In the genomic region with DNA sequence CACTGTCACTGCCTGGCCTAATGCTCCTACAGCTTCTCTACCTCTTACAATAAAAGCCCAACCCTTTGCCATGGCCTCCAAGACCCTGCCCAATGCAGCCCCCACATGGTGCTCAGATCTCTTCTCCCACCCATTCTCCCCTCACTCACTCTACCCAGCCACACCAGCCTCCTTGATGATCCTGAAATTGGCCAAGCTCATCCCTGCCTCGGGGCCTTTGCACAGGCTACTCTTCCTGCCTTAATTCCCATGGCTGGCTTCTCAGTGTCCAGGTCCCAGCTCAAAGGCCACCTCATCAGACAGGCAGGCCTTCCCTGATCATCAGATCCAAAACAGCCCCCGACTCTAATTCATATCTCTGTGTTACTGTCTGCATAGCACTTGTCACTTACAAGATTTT, we compare ENCODE assay signal across 31 cellular contexts. TPM values are rescaled to one million over a fixed set of nuclear protein-coding genes. Genes with fewer than 3 reads are reported as not detected.
DNase-seq lines count a peak whose midpoint lies in the region; ATAC-seq, FAIRE-seq and TF ChIP-seq lines count a peak whose summit lies in the region.
"Had no signal": no experiment of that assay in that cellular context is flagged by ENCODE, and none has a peak within 500 bp of the region (broad histone marks: within the 10 kb centered on the region; RNA-seq: fewer than 3 reads in every experiment).

No MANE protein-coding gene starts in this region.

- H3K56ac ChIP-seq in H1 (replicated peaks; ENCODE audit: insufficient read length, low read depth, low read length) = no peak overlapping the region

- no peak for FAIRE-seq in H1 (lab: Jason Lieb, UNC)
- no peak for FAIRE-seq in RCC 7860 (lab: Jason Lieb, UNC)
- FAIRE-seq: A204.1, endothelial cell of umbilical vein, GM19239, islet of Langerhans, K562, TTC549 had no signal

- H3K23ac ChIP-seq in H1 (ENCODE audit: insufficient read length) = no peak overlapping the region

- H2AFZ ChIP-seq in H1 (ENCODE audit: low read length) = no peak overlapping the region

- TF ChIP-seq EP300 in H1 (IDR thresholded peaks at IDR 0.05; ENCODE audit: borderline replicate concordance in 1 of 2, low read depth in 2 of 2, low read length in 2 of 2) = no peak

- no peak overlapping the region for H3K27ac ChIP-seq in H1 (ENCODE audit: low read depth, low read length)
- no peak overlapping the region for H3K27ac ChIP-seq in spleen
- H3K27ac ChIP-seq: gastroesophageal sphincter, left ventricle myocardium inferior, SJCRH30, skin epidermis, transverse colon had no signal

- no peaks in the 10 kb centered on the region for H3K79me2 ChIP-seq in H1 (ENCODE audit: control insufficient read depth in 1 of 2, insufficient read depth in 2 of 2, low read length in 2 of 2)

- POLR2A ChIA-PET in activated B cell treated with CpG ODN at 0.5 μM for 24 hours (lab: Charles Lee) = interaction anchor here (0.6 to 1.4 kb wide), 4 partner anchors 13 to 417 kb away, joined by 3 to 11 read pairs (median 6); a partner anchor contains a TSS
- POLR2A ChIA-PET in H1 (lab: Charles Lee; ENCODE audit: partially characterized antibody) = no interaction called here

- no peak overlapping the region for H2AK5ac ChIP-seq in H1 (ENCODE audit: low read depth, low read length)

- H2BK15ac ChIP-seq in H1 (ENCODE audit: low read length) = no peak overlapping the region

- no peak for ATAC-seq in activated B cell treated with CpG ODN at 0.5 μM for 24 hours (ENCODE audit: low read depth)
- ATAC-seq in Right ventricle myocardium inferior = no peak
- ATAC-seq: gastroesophageal sphincter, K562 had no signal

- H3K4me1 ChIP-seq in H1 (replicated peaks in 1 of 4; ENCODE audit: control insufficient read depth in 3 of 4, insufficient read depth in 4 of 4, low read length in 3 of 4) (peaks cover 0 to 12% (median 6%) of the 10 kb centered on the region in 4 experiments; a peak in 6 of 7 replicates), spleen (peaks cover 26 to 100% (median 86%) of the 10 kb centered on the region in 6 donors)
- H3K4me1 ChIP-seq: BE2C, transverse colon had no signal

- 0 out of 2 replicates have a peak overlapping the region, but pooled peaks have one; percentile 32 for H2BK20ac ChIP-seq in H1 (ENCODE audit: low read length)

- 51% methylated on average over 2 of the region's 2 CpGs; no CpG with 5 or more reads in 1 of the 2 experiments for WGBS in H1 (ENCODE audit: extremely low coverage in 1 of 2, insufficient coverage in 1 of 2, insufficient read length in 1 of 2, insufficient replicate concordance in 2 of 2, low coverage in 1 of 2, low lambda C conversion rate in 2 of 2, missing lambda C conversion rate in 1 of 2), 2 experiments
- WGBS in spleen, 5 donors = 73 to 95% (median 93%) methylated on average over 1 to 2 of the region's 2 CpGs

- H4K20me1 ChIP-seq in H1 (replicated peaks in 1 of 2; ENCODE audit: control insufficient read depth in 1 of 2, insufficient read depth in 2 of 2, low read length in 2 of 2) = peaks cover 0 to 2% of the 10 kb centered on the region in 2 experiments

- H2BK12ac ChIP-seq in H1 (ENCODE audit: low read depth, low read length) = no peak overlapping the region

- H3K36me3 ChIP-seq in H1 (ENCODE audit: control insufficient read depth in 2 of 4, insufficient read depth in 4 of 4, low read length in 3 of 4) (no peaks in the 10 kb centered on the region), spleen (peaks cover 0 to 42% (median 3%) of the 10 kb centered on the region in 6 donors)
- H3K36me3 ChIP-seq: BE2C, gastroesophageal sphincter, left ventricle myocardium inferior, transverse colon had no signal

- CTCF ChIA-PET in activated B cell treated with CpG ODN at 0.5 μM for 24 hours (lab: Charles Lee) = no interaction called here
- CTCF ChIA-PET in H1 (lab: Charles Lee; ENCODE audit: partially characterized antibody) = interaction anchor here (1.4 to 1.9 kb wide), 4 partner anchors 21 to 145 kb away, joined by 3 to 10 read pairs (median 5); no protein-coding TSS in a partner anchor

- TF ChIP-seq CTCF in activated B cell treated with CpG ODN at 0.5 μM for 24 hours (IDR thresholded peaks at IDR 0.05) (no peak), H1 (IDR thresholded peaks at IDR 0.05; ENCODE audit: control extremely low read depth in 1 of 3, insufficient read depth in 1 of 3, low read depth in 1 of 3, low read length in 3 of 3) (no peak), spleen (IDR thresholded peaks at IDR 0.05 in 8 of 11, conservative IDR thresholded peaks at IDR 0.05 in 3 of 11) (no peak)

- H3K4me3 Mint-ChIP-seq in activated B cell treated with CpG ODN at 0.5 μM for 24 hours = no peak overlapping the region
- H3K4me3 Mint-ChIP-seq: H9 had no signal

- peaks cover 40% of the 10 kb centered on the region for H3K36me3 Mint-ChIP-seq in activated B cell treated with CpG ODN at 0.5 μM for 24 hours (ENCODE audit: low read depth)

- H4K91ac ChIP-seq in H1 (replicated peaks; ENCODE audit: insufficient read length, low read length) = no peak overlapping the region

- H3K27me3 Mint-ChIP-seq in activated B cell treated with CpG ODN at 0.5 μM for 24 hours = no peaks in the 10 kb centered on the region

- H3K18ac ChIP-seq in H1 (ENCODE audit: extremely low read depth, low read length) = no peak overlapping the region

- no peak overlapping the region for H2BK120ac ChIP-seq in H1 (replicated peaks; ENCODE audit: low read depth, low read length)

- peak; percentile 50 for DNase-seq in activated effector memory CD4-positive, alpha-beta T cell treated with anti-CD3 and anti-CD28 coated beads, Interleukin-2, amount 50 U/mL, for 16 hours
- no peak for DNase-seq in activated effector memory CD4-positive, alpha-beta T cell treated with Interleukin-2 at 50 U/mL for 16 hours
- DNase-seq in activated B cell treated with CpG ODN at 0.5 μM for 24 hours = no peak
- DNase-seq in H1 (ENCODE audit: low read depth in 1 of 2, low spot score in 2 of 2) = no peak
- DNase-seq in spleen = peak; percentile 21
- no peak for DNase-seq in iPS-NIHi7 (ENCODE audit: extremely low spot score)
- no peak for DNase-seq in RCC 7860 (ENCODE audit: low spot score)
- DNase-seq in Right ventricle myocardium inferior (ENCODE audit: missing footprints) = no peak
- DNase-seq: activated CD4-positive, alpha-beta T cell treated with anti-CD3 and anti-CD28 coated beads for 1 hour; BE2C; cerebellar nuclear complex; DMS79; GDM1; H9; hypothalamus; left ventricle myocardium inferior; NCI-H2081; NCI-H345; NCI-H748 treated with DMSO at 0.1 percent for 48 hours; SJCRH30; stimulated activated CD8-positive, alpha-beta memory T cell treated with anti-CD3 and anti-CD28 coated beads, Interleukin-4, amount 100 ng/mL, for 48 hours; transverse colon had no signal

- no peak for TF ChIP-seq RAD21 in H1 (IDR thresholded peaks at IDR 0.05 in 1 of 2, conservative IDR thresholded peaks at IDR 0.05 in 1 of 2; ENCODE audit: low read depth in 2 of 2, low read length in 2 of 2)

- H3K4me1 Mint-ChIP-seq in activated B cell treated with CpG ODN at 0.5 μM for 24 hours = peaks cover 86% of the 10 kb centered on the region

- peaks cover 6% of the 10 kb centered on the region; the same call in 1 of the 2 replicates for H3K79me1 ChIP-seq in H1 (ENCODE audit: low read depth, low read length)

- no peaks in the 10 kb centered on the region; a peak in 1 of 7 replicates for H3K27me3 ChIP-seq in H1 (replicated peaks in 1 of 4; ENCODE audit: control insufficient read depth in 3 of 4, extremely low read depth in 1 of 4, insufficient read depth in 3 of 4, low read length in 3 of 4)
- H3K27me3 ChIP-seq in spleen (replicated peaks in 1 of 7) = no peaks in the 10 kb centered on the region
- H3K27me3 ChIP-seq: BE2C, SJCRH30, transverse colon had no signal

- no peak overlapping the region for H3K4me2 ChIP-seq in H1 (ENCODE audit: insufficient read depth in 1 of 2, low read depth in 2 of 2, low read length in 2 of 2)

- H4K5ac ChIP-seq in H1 (ENCODE audit: insufficient read length, low read depth, low read length) = no peak overlapping the region

- no peak overlapping the region for H3K4ac ChIP-seq in H1 (replicated peaks; ENCODE audit: insufficient read length, low read depth, low read length)

- H3K9ac ChIP-seq in H1 (replicated peaks in 1 of 4; ENCODE audit: extremely low read depth in 1 of 4, low read depth in 3 of 4, low read length in 3 of 4) = no peak overlapping the region

- H3K14ac ChIP-seq in H1 (ENCODE audit: insufficient read length) = no peak overlapping the region

- TF ChIP-seq POLR2A in H1 (IDR thresholded peaks at IDR 0.05; ENCODE audit: control extremely low read depth in 1 of 2, low read depth in 2 of 2, low read length in 2 of 2) (no peak), spleen (IDR thresholded peaks at IDR 0.05) (no peak)

- H3K4me3 ChIP-seq in H1 (ENCODE audit: extremely low read depth in 1 of 4, insufficient read depth in 2 of 4, low read depth in 3 of 4, low read length in 4 of 4) (no peak overlapping the region), spleen (no peak overlapping the region)
- H3K4me3 ChIP-seq: gastroesophageal sphincter, K562, left ventricle myocardium inferior, SJCRH30, skin epidermis, transverse colon had no signal

- H2BK5ac ChIP-seq in H1 (ENCODE audit: low read depth, low read length) = no peak overlapping the region

- H3K27ac Mint-ChIP-seq in activated B cell treated with CpG ODN at 0.5 μM for 24 hours = peak overlapping the region; percentile 44

- no peak overlapping the region for H4K8ac ChIP-seq in H1 (ENCODE audit: extremely low read depth, insufficient read depth, low read length)

- H3K9me3 Mint-ChIP-seq in activated B cell treated with CpG ODN at 0.5 μM for 24 hours = peaks cover 3% of the 10 kb centered on the region

- intact Hi-C loops in activated B cell treated with CpG ODN at 0.5 μM for 24 hours (cut with micrococcal nuclease) = loop anchor here (2.0 kb wide), 1 partner anchor 23 kb away; no protein-coding TSS in a partner anchor
- intact Hi-C loops in spleen (cut with DNase I; ENCODE audit: low total_unique reads) = no loop called here
- intact Hi-C loops in Right ventricle myocardium inferior (cut with DNase I) = no loop called here

- no peaks in the 10 kb centered on the region; the same call in none of the 2 replicates for H3K23me2 ChIP-seq in H1 (ENCODE audit: low read depth, low read length)

- H3K9me3 ChIP-seq in H1 (ENCODE audit: insufficient read depth in 2 of 2, low read depth in 1 of 2, low read length in 1 of 2) = no peaks in the 10 kb centered on the region
- peaks cover 0 to 7% (median 5%) of the 10 kb centered on the region in 8 donors for H3K9me3 ChIP-seq in spleen
- H3K9me3 ChIP-seq: BE2C, transverse colon had no signal

RNA-seq across cellular contexts. Expression of a gene that starts 25.6 kb away (rescaled TPM):
- total RNA-seq in activated B cell treated with CpG ODN at 0.5 μM for 24 hours (65.0 and 71.4 TPM in 2 replicates), spleen (100 to 1,000 TPM; 116 to 279 (median 166) TPM), Right ventricle myocardium inferior (11.0 TPM)
- total RNA-seq in H1 (2021; fragmentation: NEBNext Ultra II Directional; extraction: Animal tissue kit (Norgen Biotek cat#: 25700)) = 12.8 and 13.5 TPM in 2 replicates
- polyA plus RNA-seq in H1 (2011; rRNA removed) (10.7 and 13.4 TPM in 2 replicates), spleen (10 to 100 TPM; 36.7 to 76.7 (median 49.7) TPM)
- polyA plus RNA-seq in H1 (2011; cell fraction: cytosol; rRNA removed) = 9.6 TPM
- 17.7 TPM for polyA plus RNA-seq in H1 (2011; cell fraction: nucleus; rRNA removed)
- 8.8 to 13.0 TPM (median 12.7 TPM) in 4 replicates for polyA plus RNA-seq in H1 (2012, experiment 1 of 2)
- 8.5 TPM for polyA plus RNA-seq in H1 (2012, experiment 2 of 2)
- polyA plus RNA-seq in H1 (2013, experiment 1 of 2) = 6.3 TPM
- 6.2 TPM for polyA plus RNA-seq in H1 (2013, experiment 2 of 2)
- 12.9 and 16.1 TPM in 2 replicates for polyA minus RNA-seq in H1 (2011; rRNA and poly(A)+ RNA removed)
- 9.6 TPM for polyA minus RNA-seq in H1 (2011; cell fraction: cytosol; rRNA and poly(A)+ RNA removed)
- 8.8 TPM for polyA minus RNA-seq in H1 (2011; cell fraction: nucleus; rRNA and poly(A)+ RNA removed)
- total RNA-seq: MCF 10A had no signal

Comparison
In these comparisons a context has a peak if more than half of its experiments do, and no peak if none do; other contexts are left out.
1. DNase-seq: peak in activated effector memory CD4-positive, alpha-beta T cell treated with anti-CD3 and anti-CD28 coated beads, Interleukin-2, amount 50 U/mL, for 16 hours (single experiment) and spleen (single experiment); none in activated effector memory CD4-positive, alpha-beta T cell treated with Interleukin-2 at 50 U/mL for 16 hours (single experiment), activated B cell treated with CpG ODN at 0.5 μM for 24 hours (single experiment), H1 (0 of 2), iPS-NIHi7 (single experiment), RCC 7860 (single experiment) and Right ventricle myocardium inferior (single experiment).